Comparison of ENCODE assay signal across 8 cellular contexts in genomic region chr11:76209956-76210885, GRCh38. TPM values are rescaled to one million over a fixed set of nuclear protein-coding genes. Genes with fewer than 3 reads are reported as not detected.
DNase-seq lines count a peak whose midpoint lies in the region; TF ChIP-seq lines count a peak whose summit lies in the region.

No MANE protein-coding gene starts in this region.

- in situ Hi-C loops in KBM-7 (cut with MboI; ENCODE audit: low pct_unique_long_range_greater_than_20kb, low sequenced_read_pairs): no loop called here

- WGBS in neuronal stem cell (ENCODE audit: extremely low coverage in 2 of 2, insufficient read length in 2 of 2, insufficient replicate concordance in 1 of 2), 2 donors: no CpG with 5 or more reads among the region's 107 CpGs

- peak overlapping the region; percentile 92 for H2AFZ ChIP-seq in neuronal stem cell (ENCODE audit: low read length)

- H3K27me3 ChIP-seq in neuronal stem cell (ENCODE audit: control insufficient read depth in 3 of 3, insufficient read depth in 3 of 3, low read depth in 1 of 3, low read length in 3 of 3): peaks cover 37 to 90% (median 80%) of the 10 kb centered on the region in 3 experiments

- no peak for TF ChIP-seq CTCF in NB4 (IDR thresholded peaks at IDR 0.05; ENCODE audit: low read depth, low read length)
- TF ChIP-seq CTCF in fibroblast of the aortic adventitia (IDR thresholded peaks at IDR 0.05; ENCODE audit: insufficient read depth, low read length): no peak

- H4K8ac ChIP-seq in neuronal stem cell (ENCODE audit: low read depth, low read length): no peak overlapping the region

- H3K36me3 ChIP-seq in neuronal stem cell (replicated peaks in 1 of 2; ENCODE audit: control insufficient read depth in 2 of 2, insufficient read depth in 2 of 2, low read length in 2 of 2): no peaks in the 10 kb centered on the region

- DNase-seq in EL (peak; percentile 64), NB4 (ENCODE audit: low read depth) (peak; percentile 70), fibroblast of the aortic adventitia (ENCODE audit: low read depth) (peak; percentile 69), neuronal stem cell (ENCODE audit: low spot score) (peak; percentile 51), inferior parietal cortex (ENCODE audit: extremely low spot score) (no peak), NCI-H2171 (lab: John Stamatoyannopoulos, UW) (no peak), KBM-7 (no peak)
- DNase-seq in activated CD8-positive, alpha-beta memory T cell treated with anti-CD3 and anti-CD28 coated beads for 24 hours: peak; percentile 71

- H3K79me1 ChIP-seq in neuronal stem cell (ENCODE audit: low read depth, low read length): no peaks in the 10 kb centered on the region

- H2BK15ac ChIP-seq in neuronal stem cell (ENCODE audit: low read length): no peak overlapping the region

- H2BK12ac ChIP-seq in neuronal stem cell (ENCODE audit: low read length): no peak overlapping the region

- no peak overlapping the region for H2BK120ac ChIP-seq in neuronal stem cell (ENCODE audit: low read depth, low read length)

- peak overlapping the region; percentile 85 for H2AK5ac ChIP-seq in neuronal stem cell (ENCODE audit: low read depth, low read length)

- no peak overlapping the region for H2BK5ac ChIP-seq in neuronal stem cell (ENCODE audit: low read length)

- H3K18ac ChIP-seq in neuronal stem cell (ENCODE audit: low read length): peak overlapping the region; percentile 89

- no peak overlapping the region for H3K14ac ChIP-seq in neuronal stem cell (ENCODE audit: low read length)

- no peak overlapping the region for H3K23ac ChIP-seq in neuronal stem cell (ENCODE audit: low read depth, low read length, poor library complexity)

- H3K27ac ChIP-seq in neuronal stem cell (replicated peaks; ENCODE audit: low read length): no peak overlapping the region

- TF ChIP-seq POLR2A in NB4 (IDR thresholded peaks at IDR 0.05; ENCODE audit: extremely low read depth, insufficient read length): no peak

- H3K4me3 ChIP-seq in NB4 (ENCODE audit: low read depth, low read length) (no peak overlapping the region), fibroblast of the aortic adventitia (ENCODE audit: low read depth, low read length) (peak overlapping the region; percentile 56), neuronal stem cell (ENCODE audit: low read length in 2 of 2) (peak overlapping the region; percentile 56 to 76)

- H4K91ac ChIP-seq in neuronal stem cell (ENCODE audit: low read depth, low read length, poor library complexity): no peak overlapping the region

- peak overlapping the region; percentile 97 for H3K4me2 ChIP-seq in neuronal stem cell (ENCODE audit: insufficient read depth, low read length, poor library complexity, severe bottlenecking)

- H3K9me3 ChIP-seq in neuronal stem cell (replicated peaks in 1 of 2; ENCODE audit: control insufficient read depth in 2 of 2, insufficient read depth in 1 of 2, low read depth in 1 of 2, low read length in 2 of 2): no peaks in the 10 kb centered on the region

- no peak overlapping the region for H3K4ac ChIP-seq in neuronal stem cell (ENCODE audit: low read length)

- H3K4me1 ChIP-seq in neuronal stem cell (ENCODE audit: control insufficient read depth in 2 of 2, insufficient read depth in 1 of 2, low read depth in 1 of 2, low read length in 2 of 2): peaks cover 20 to 28% of the 10 kb centered on the region in 2 donors

- peak overlapping the region; percentile 55 for H3K9ac ChIP-seq in neuronal stem cell (ENCODE audit: low read depth, low read length, poor library complexity)

RNA-seq across cellular contexts. Expression of gene WNT11, which starts 3.9 kb away (rescaled TPM):
- total RNA-seq in fibroblast of the aortic adventitia (ENCODE audit: low replicate concordance): 1.2 TPM in 1 of 2 replicates, not detected in the other
- polyA plus RNA-seq in neuronal stem cell (2013, experiment 1 of 2): 0.15 TPM
- 0.12 TPM for polyA plus RNA-seq in neuronal stem cell (2013, experiment 2 of 2)

Comparison
In these comparisons a context has a peak if more than half of its experiments do, and no peak if none do; other contexts are left out.
1. DNase-seq: peak in EL (single experiment), NB4 (single experiment), activated CD8-positive, alpha-beta memory T cell treated with anti-CD3 and anti-CD28 coated beads for 24 hours (single experiment), fibroblast of the aortic adventitia (single experiment) and neuronal stem cell (single experiment); none in inferior parietal cortex (single experiment), NCI-H2171 (single experiment) and KBM-7 (single experiment).